ENCODE assay signal across 28 cellular contexts in the genomic region with DNA sequence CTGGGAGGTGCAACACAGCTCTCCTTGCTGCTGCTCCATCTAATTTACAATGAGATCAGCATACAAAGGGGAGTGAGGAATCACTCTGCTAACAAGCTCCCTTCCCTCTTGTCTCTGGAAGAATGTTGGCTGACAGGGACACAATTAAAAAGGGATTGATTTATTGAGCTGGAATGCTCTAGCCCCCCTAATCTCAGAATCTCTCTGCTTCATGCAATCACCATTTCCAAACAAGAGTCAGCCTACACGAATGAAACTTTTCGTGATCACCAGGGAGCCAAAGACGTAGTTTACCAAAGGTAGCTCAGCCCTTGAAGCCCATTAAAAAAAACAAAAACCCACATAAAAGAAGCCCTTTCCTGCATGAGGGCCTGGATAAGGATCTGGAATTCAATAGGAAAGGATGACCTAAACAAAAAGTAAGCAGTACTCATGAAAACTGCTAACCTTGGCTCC.
DNase-seq lines count a peak whose midpoint lies in the region; ATAC-seq and TF ChIP-seq lines count a peak whose summit lies in the region.
"Had no signal": no experiment of that assay in that cellular context is flagged by ENCODE, and none has a peak within 500 bp of the region (broad histone marks: within the 10 kb centered on the region; RNA-seq: fewer than 3 reads in every experiment).

No MANE protein-coding gene starts in this region.

- no peak overlapping the region for H3K27ac Mint-ChIP-seq in GM23338
- peak overlapping the region; percentile 19 for H3K27ac Mint-ChIP-seq in neural progenitor cell
- H3K27ac Mint-ChIP-seq in stimulated activated memory B cell treated with anti-CD40 and anti-IgM and Interleukin-4, amounts not matched to agents 10 μg/mL and 1 μg/mL and 100 μg/mL, for 72 hours, result no peak overlapping the region
- H3K27ac Mint-ChIP-seq: activated CD8-positive, alpha-beta T cell treated with anti-CD3 and anti-CD28 coated beads for 36 hours; activated naive CD8-positive, alpha-beta T cell treated with anti-CD3 and anti-CD28 coated beads for 36 hours; IgD-negative memory B cell; naive B cell had no signal

- H3K9me3 Mint-ChIP-seq in GM23338, result no peaks in the 10 kb centered on the region
- H3K9me3 Mint-ChIP-seq in neural progenitor cell, result no peaks in the 10 kb centered on the region
- H3K9me3 Mint-ChIP-seq in stimulated activated memory B cell treated with anti-CD40 and anti-IgM and Interleukin-4, amounts not matched to agents 10 μg/mL and 1 μg/mL and 100 μg/mL, for 72 hours, result no peaks in the 10 kb centered on the region
- H3K9me3 Mint-ChIP-seq: activated CD8-positive, alpha-beta T cell treated with anti-CD3 and anti-CD28 coated beads for 36 hours; activated naive CD8-positive, alpha-beta T cell treated with anti-CD3 and anti-CD28 coated beads for 36 hours; H9 had no signal

- H3K9me2 ChIP-seq in GM23338 (ENCODE audit: insufficient read depth), result no peaks in the 10 kb centered on the region
- H3K9me2 ChIP-seq in PC-3 (replicated peaks; ENCODE audit: low read length), result no peaks in the 10 kb centered on the region

- H3K9ac ChIP-seq in PC-3 (ENCODE audit: low read length) (peak overlapping the region; percentile 44; the same call in 1 of the 2 replicates), neural progenitor cell (no peak overlapping the region)
- H3K9ac ChIP-seq: BLaER1 treated with 17β-estradiol and CSF1 and Interleukin-3, amounts not matched to agents 10 nM and 100 nM had no signal

- intact Hi-C loops in PC-3 (cut with micrococcal nuclease), result no loop called here

- no peaks in the 10 kb centered on the region for H3F3A ChIP-seq in GM23338 (replicated peaks; ENCODE audit: low read depth)
- H3F3A ChIP-seq in PC-3 (ENCODE audit: low read length, unreplicated experiment), result no peaks in the 10 kb centered on the region
- peaks cover 19% of the 10 kb centered on the region for H3F3A ChIP-seq in neural progenitor cell (ENCODE audit: low read depth)

- POLR2A ChIA-PET in PC-3 (lab: Charles Lee; ENCODE audit: unreplicated experiment), result no interaction called here

- H3K27me3 Mint-ChIP-seq in GM23338 (ENCODE audit: insufficient read depth, low read depth, poor library complexity) (no peaks in the 10 kb centered on the region), neural progenitor cell (ENCODE audit: insufficient read depth, low read depth) (peaks cover 4% of the 10 kb centered on the region)
- no peaks in the 10 kb centered on the region for H3K27me3 Mint-ChIP-seq in stimulated activated memory B cell treated with anti-CD40 and anti-IgM and Interleukin-4, amounts not matched to agents 10 μg/mL and 1 μg/mL and 100 μg/mL, for 72 hours
- H3K27me3 Mint-ChIP-seq: activated CD8-positive, alpha-beta T cell treated with anti-CD3 and anti-CD28 coated beads for 36 hours; activated naive CD8-positive, alpha-beta T cell treated with anti-CD3 and anti-CD28 coated beads for 36 hours; IgD-negative memory B cell had no signal

- H3K9me3 ChIP-seq in PC-3 (ENCODE audit: low read length), result no peaks in the 10 kb centered on the region
- H3K9me3 ChIP-seq in neural progenitor cell (ENCODE audit: low read depth), result no peaks in the 10 kb centered on the region
- H3K9me3 ChIP-seq: ovary, SJSA1, vagina had no signal

- no peak overlapping the region for H3K27ac ChIP-seq in GM23338 (ENCODE audit: low read depth)
- peak overlapping the region; percentile 82 for H3K27ac ChIP-seq in PC-3 (ENCODE audit: low read length)
- H3K27ac ChIP-seq in neural progenitor cell, result peak overlapping the region; percentile 76
- H3K27ac ChIP-seq: BLaER1 treated with 17β-estradiol and CSF1 and Interleukin-3, amounts not matched to agents 10 nM and 100 nM; ovary; SJSA1; vagina had no signal

- no peaks in the 10 kb centered on the region for H3K36me3 ChIP-seq in GM23338 (ENCODE audit: insufficient read depth)
- H3K36me3 ChIP-seq in PC-3 (ENCODE audit: low read depth, low read length), result no peaks in the 10 kb centered on the region
- H3K36me3 ChIP-seq in neural progenitor cell, result no peaks in the 10 kb centered on the region
- H3K36me3 ChIP-seq: BLaER1 treated with 17β-estradiol and CSF1 and Interleukin-3, amounts not matched to agents 10 nM and 100 nM; ovary; SJSA1; vagina had no signal

- H3K4me1 Mint-ChIP-seq in GM23338 (peaks cover 12% of the 10 kb centered on the region), neural progenitor cell (peaks cover 15% of the 10 kb centered on the region)
- no peaks in the 10 kb centered on the region for H3K4me1 Mint-ChIP-seq in stimulated activated memory B cell treated with anti-CD40 and anti-IgM and Interleukin-4, amounts not matched to agents 10 μg/mL and 1 μg/mL and 100 μg/mL, for 72 hours
- H3K4me1 Mint-ChIP-seq: activated naive CD8-positive, alpha-beta T cell treated with anti-CD3 and anti-CD28 coated beads for 36 hours; IgD-negative memory B cell; naive B cell had no signal

- H2AFZ ChIP-seq in GM23338 (peak overlapping the region; percentile 57), PC-3 (ENCODE audit: low read length) (peak overlapping the region; percentile 29; the same call in 1 of the 2 replicates), neural progenitor cell (replicated peaks) (no peak overlapping the region)

- peak; percentile 82 for ATAC-seq in GM23338
- ATAC-seq in PC-3, result peak; percentile 74
- ATAC-seq in stimulated activated memory B cell treated with anti-CD40 and anti-IgM and Interleukin-4, amounts not matched to agents 10 μg/mL and 1 μg/mL and 100 μg/mL, for 72 hours, result no peak
- ATAC-seq in HG03432 (IDR thresholded peaks at IDR 0.05; ENCODE audit: unreplicated experiment), result no peak
- ATAC-seq: activated CD8-positive, alpha-beta T cell treated with anti-CD3 and anti-CD28 coated beads for 36 hours had no signal

- H3K36me3 Mint-ChIP-seq in GM23338 (ENCODE audit: low read depth), result no peaks in the 10 kb centered on the region
- H3K36me3 Mint-ChIP-seq in neural progenitor cell, result no peaks in the 10 kb centered on the region
- no peaks in the 10 kb centered on the region for H3K36me3 Mint-ChIP-seq in stimulated activated memory B cell treated with anti-CD40 and anti-IgM and Interleukin-4, amounts not matched to agents 10 μg/mL and 1 μg/mL and 100 μg/mL, for 72 hours
- H3K36me3 Mint-ChIP-seq: activated naive CD8-positive, alpha-beta T cell treated with anti-CD3 and anti-CD28 coated beads for 36 hours; IgD-negative memory B cell; naive B cell had no signal

- no TSS peak for BruUV-seq in PC-3 (replicated peaks; lab: Mats Ljungman, UMichigan)

- H3K27me3 ChIP-seq in GM23338 (ENCODE audit: insufficient read depth) (no peaks in the 10 kb centered on the region), PC-3 (ENCODE audit: low read length) (no peaks in the 10 kb centered on the region), neural progenitor cell (no peaks in the 10 kb centered on the region)
- H3K27me3 ChIP-seq: BLaER1 treated with 17β-estradiol and CSF1 and Interleukin-3, amounts not matched to agents 10 nM and 100 nM; ovary; SJSA1; vagina had no signal

- H3K4me1 ChIP-seq in GM23338 (ENCODE audit: insufficient read depth), result no peaks in the 10 kb centered on the region
- peaks cover 29% of the 10 kb centered on the region for H3K4me1 ChIP-seq in PC-3 (ENCODE audit: insufficient read depth, low read length)
- H3K4me1 ChIP-seq in neural progenitor cell, result peaks cover 29% of the 10 kb centered on the region
- H3K4me1 ChIP-seq: vagina had no signal

- CTCF ChIA-PET in PC-3 (lab: Charles Lee), result interaction anchor here (0.9 to 1.3 kb wide), 2 partner anchors 8 to 48 kb away, joined by 4 to 6 read pairs; no protein-coding TSS in a partner anchor

- TF ChIP-seq CTCF in GM23338 (conservative IDR thresholded peaks at IDR 0.05; ENCODE audit: low read depth in 2 of 2) (no peak), PC-3 (conservative IDR thresholded peaks at IDR 0.05; ENCODE audit: low read depth, low read length) (no peak), neural progenitor cell (IDR thresholded peaks at IDR 0.05) (no peak)

- DNase-seq in GM23338 (ENCODE audit: low spot score) (peak; percentile 4), PC-3 (peak; percentile 84), glomerular endothelial cell (ENCODE audit: extremely low read depth, low read depth, low spot score) (peak; percentile 4), neural progenitor cell (ENCODE audit: low spot score) (peak; percentile 70), AML-193 (lab: John Stamatoyannopoulos, UW) (no peak), NCI-H146 (lab: John Stamatoyannopoulos, UW) (no peak)
- DNase-seq: activated CD4-positive, CD25-positive, alpha-beta regulatory T cell treated with anti-CD3 and anti-CD28 coated beads, Interleukin-2, amount 50 U/mL, for 72 hours; activated CD8-positive, alpha-beta T cell treated with anti-CD3 and anti-CD28 coated beads for 36 hours; activated effector memory CD4-positive, alpha-beta T cell treated with Interleukin-2 at 50 U/mL for 16 hours; activated naive CD8-positive, alpha-beta T cell treated with anti-CD3 and anti-CD28 coated beads for 36 hours; COR-L47; H9; mesenchymal stem cell; naive B cell; NCI-H1105 treated with DMSO at 0.1 percent for 48 hours; NCI-H2029 treated with DMSO at 0.1 percent for 48 hours; ovary; right cardiac atrium; stimulated activated CD4-positive, alpha-beta T cell treated with anti-CD3 and anti-CD28 coated beads, Interleukin-12 subunit alpha, Interleukin-12 subunit beta, amount 100 ng/mL, for 4 hours; stimulated activated CD4-positive, alpha-beta T cell treated with anti-CD3 and anti-CD28 coated beads, Interleukin-4, amount 100 ng/mL, for 24 hours; stimulated activated naive CD4-positive, alpha-beta T cell; T-helper 1 cell had no signal

- H3K4me3 ChIP-seq in GM23338 (no peak overlapping the region), PC-3 (ENCODE audit: low read length) (no peak overlapping the region), neural progenitor cell (no peak overlapping the region)
- H3K4me3 ChIP-seq: BLaER1 treated with 17β-estradiol and CSF1 and Interleukin-3, amounts not matched to agents 10 nM and 100 nM; ovary; SJSA1; vagina had no signal

- H3K4me3 Mint-ChIP-seq in GM23338 (no peak overlapping the region), neural progenitor cell (no peak overlapping the region)
- no peak overlapping the region for H3K4me3 Mint-ChIP-seq in stimulated activated memory B cell treated with anti-CD40 and anti-IgM and Interleukin-4, amounts not matched to agents 10 μg/mL and 1 μg/mL and 100 μg/mL, for 72 hours
- H3K4me3 Mint-ChIP-seq: activated CD8-positive, alpha-beta T cell treated with anti-CD3 and anti-CD28 coated beads for 36 hours; activated naive CD8-positive, alpha-beta T cell treated with anti-CD3 and anti-CD28 coated beads for 36 hours; H9; IgD-negative memory B cell; naive B cell had no signal

- H3K79me2 ChIP-seq in GM23338 (replicated peaks; ENCODE audit: insufficient read depth), result no peaks in the 10 kb centered on the region
- no peaks in the 10 kb centered on the region for H3K79me2 ChIP-seq in PC-3 (ENCODE audit: low read length)
- no peaks in the 10 kb centered on the region for H3K79me2 ChIP-seq in neural progenitor cell (ENCODE audit: low read depth)

- H3K4me2 ChIP-seq in GM23338 (0 out of 2 replicates have a peak overlapping the region, but pooled peaks have one; percentile 52), PC-3 (ENCODE audit: low read length) (peak overlapping the region; percentile 50), neural progenitor cell (peak overlapping the region; percentile 67)
- H3K4me2 ChIP-seq: BLaER1 treated with 17β-estradiol and CSF1 and Interleukin-3, amounts not matched to agents 10 nM and 100 nM had no signal

- no peaks in the 10 kb centered on the region for H4K20me1 ChIP-seq in GM23338 (replicated peaks; ENCODE audit: insufficient read depth)
- H4K20me1 ChIP-seq in PC-3 (ENCODE audit: low read length), result no peaks in the 10 kb centered on the region
- H4K20me1 ChIP-seq in neural progenitor cell (ENCODE audit: low read depth), result no peaks in the 10 kb centered on the region
- H4K20me1 ChIP-seq: BLaER1 treated with 17β-estradiol and CSF1 and Interleukin-3, amounts not matched to agents 10 nM and 100 nM had no signal

Comparison
In these comparisons a context has a peak if more than half of its experiments do, and no peak if none do; other contexts are left out.
1. ATAC-seq: peak in GM23338 (single experiment) and PC-3 (single experiment); none in stimulated activated memory B cell treated with anti-CD40 and anti-IgM and Interleukin-4, amounts not matched to agents 10 μg/mL and 1 μg/mL and 100 μg/mL, for 72 hours (single experiment) and HG03432 (single experiment).
2. DNase-seq: peak in GM23338 (single experiment), PC-3 (single experiment), glomerular endothelial cell (single experiment) and neural progenitor cell (single experiment); none in AML-193 (0 of 2) and NCI-H146 (single experiment).
3. Peak in every context shown above with its lines, with median percentiles within 50 percentile points of each other: H3K4me2 ChIP-seq.